9 cellular contexts compared by ENCODE assay signal in the genomic region with DNA sequence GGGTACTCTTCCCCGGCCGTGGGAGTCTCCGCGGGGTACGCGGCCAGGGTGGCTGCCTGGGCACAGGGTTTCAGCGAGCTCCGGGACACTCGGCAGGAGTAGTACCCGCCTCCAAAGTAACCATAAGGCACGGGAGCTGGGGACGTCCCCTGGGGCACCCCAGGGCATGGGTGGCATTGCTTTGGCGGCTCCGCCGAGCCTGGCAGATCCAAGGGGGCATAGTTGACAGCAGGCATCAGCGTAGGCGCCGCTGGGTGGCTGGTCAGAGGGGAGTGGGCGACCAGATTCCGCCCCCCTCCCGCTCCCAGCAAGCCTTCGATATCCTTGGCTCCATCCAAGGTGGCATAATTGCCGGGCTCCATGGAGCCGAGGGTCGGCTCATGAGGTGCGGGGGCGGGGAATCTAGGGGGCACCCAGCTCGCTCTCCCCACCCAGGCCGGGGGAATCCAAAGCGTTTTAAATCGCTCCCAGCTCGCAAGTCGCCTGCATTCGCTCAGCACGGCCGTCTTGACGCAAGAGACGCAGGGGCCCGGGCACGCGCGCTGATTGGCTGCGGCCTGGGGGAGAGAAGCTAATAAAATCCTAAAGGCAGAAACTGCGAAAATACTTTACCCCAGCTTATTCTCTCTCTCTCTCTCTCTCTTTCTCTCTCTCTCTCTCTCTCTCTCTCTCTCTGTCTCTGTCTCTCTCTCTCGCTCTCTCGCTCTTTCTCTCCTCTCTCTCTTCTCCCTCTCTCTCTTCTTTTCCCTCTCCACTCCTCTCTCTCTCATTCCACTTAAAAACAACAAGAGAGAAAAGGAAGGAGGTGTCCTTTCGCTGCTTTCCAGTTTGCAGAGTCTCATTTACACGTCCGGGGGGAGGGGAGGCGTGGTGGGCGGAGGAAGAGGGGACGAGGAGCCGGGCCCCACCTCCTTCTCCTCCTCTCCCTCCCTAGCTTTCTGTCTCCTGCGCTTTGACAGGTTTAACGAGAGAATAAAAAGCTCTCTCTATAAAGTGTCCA. TPM values are rescaled to one million over a fixed set of nuclear protein-coding genes. Genes with fewer than 3 reads are reported as not detected.
DNase-seq lines count a peak whose midpoint lies in the region; ATAC-seq, FAIRE-seq and TF ChIP-seq lines count a peak whose summit lies in the region.
"Had no signal": no experiment of that assay in that cellular context is flagged by ENCODE, and none has a peak within 500 bp of the region (broad histone marks: within the 10 kb centered on the region; RNA-seq: fewer than 3 reads in every experiment).

A gene (minus strand): TSS at position 519 of the 1,000 bp plus-strand sequence. CDS start 157 bp downstream, at position 362.

- no peak within 1 kb of the TSS for H2BK5ac ChIP-seq in H1 (ENCODE audit: low read depth, low read length)

- no peak within 1 kb of the TSS for H4K91ac ChIP-seq in H1 (replicated peaks; ENCODE audit: insufficient read length, low read length)

- no peak for FAIRE-seq in H1 (lab: Jason Lieb, UNC)

- 13% methylated on average over 46 of the region's 55 CpGs; no CpG with 5 or more reads in 1 of the 2 experiments for WGBS in H1 (ENCODE audit: extremely low coverage in 1 of 2, insufficient coverage in 1 of 2, insufficient read length in 1 of 2, insufficient replicate concordance in 2 of 2, low coverage in 1 of 2, low lambda C conversion rate in 2 of 2, missing lambda C conversion rate in 1 of 2), 2 experiments
- WGBS in prostate gland: 1% methylated on average over 40 of the region's 55 CpGs
- WGBS in lower leg skin, 2 donors: 4 to 6% methylated on average over 50 to 52 of the region's 55 CpGs

- H3K4ac ChIP-seq in H1 (replicated peaks; ENCODE audit: insufficient read length, low read depth, low read length): no peak within 1 kb of the TSS

- no peaks in the 10 kb centered on the region; the same call in 1 of the 2 replicates for H3K79me1 ChIP-seq in H1 (ENCODE audit: low read depth, low read length)

- no peak within 1 kb of the TSS for H3K9ac ChIP-seq in H1 (replicated peaks in 1 of 4; ENCODE audit: extremely low read depth in 1 of 4, low read depth in 3 of 4, low read length in 3 of 4)

- no peak within 1 kb of the TSS for H2BK20ac ChIP-seq in H1 (ENCODE audit: low read length)

- H3K4me3 ChIP-seq in ACC112 (ENCODE audit: low read depth, low read length) (peak within 1 kb of the TSS; percentile 42), HFF-Myc (replicated peaks; ENCODE audit: low read depth, low read length) (peak within 1 kb of the TSS; percentile 19), H1 (ENCODE audit: extremely low read depth in 1 of 4, insufficient read depth in 2 of 4, low read depth in 3 of 4, low read length in 4 of 4) (peak within 1 kb of the TSS in 3 of 4 experiments; percentile 14 to 50 (median 23); a peak in 3 of 8 replicates), prostate gland (peak within 1 kb of the TSS; percentile 55 to 63), lower leg skin (ENCODE audit: low read depth, poor library complexity, severe bottlenecking) (no peak within 1 kb of the TSS)

- no peak within 1 kb of the TSS for H3K23ac ChIP-seq in H1 (ENCODE audit: insufficient read length)

- TF ChIP-seq EP300 in H1 (IDR thresholded peaks at IDR 0.05; ENCODE audit: borderline replicate concordance in 1 of 2, low read depth in 2 of 2, low read length in 2 of 2): no peak

- H3K14ac ChIP-seq in H1 (ENCODE audit: insufficient read length): no peak within 1 kb of the TSS

- TF ChIP-seq CTCF in HFF-Myc (IDR thresholded peaks at IDR 0.05; ENCODE audit: low read depth, low read length, missing control alignments) (no peak), H1 (IDR thresholded peaks at IDR 0.05; ENCODE audit: control extremely low read depth in 1 of 3, insufficient read depth in 1 of 3, low read depth in 1 of 3, low read length in 3 of 3) (no peak), prostate gland (IDR thresholded peaks at IDR 0.05) (peak in 3 of 4 experiments; percentile 52 to 93 (median 74)), lower leg skin (IDR thresholded peaks at IDR 0.05) (no peak)

- H3K79me2 ChIP-seq in ACC112 (ENCODE audit: control insufficient read depth, insufficient read depth, low read length, unreplicated experiment) (no peaks in the 10 kb centered on the region), H1 (ENCODE audit: control insufficient read depth in 1 of 2, insufficient read depth in 2 of 2, low read length in 2 of 2) (no peaks in the 10 kb centered on the region)

- CTCF ChIA-PET in H1 (lab: Charles Lee; ENCODE audit: partially characterized antibody): interaction anchor here (0.6 to 13.5 kb wide), 15 partner anchors 8 to 160 kb away, joined by 3 to 147 read pairs (median 3); no protein-coding TSS in a partner anchor

- peak within 1 kb of the TSS; percentile 48 to 61 for H3K4me2 ChIP-seq in H1 (ENCODE audit: insufficient read depth in 1 of 2, low read depth in 2 of 2, low read length in 2 of 2)

- peak within 1 kb of the TSS; percentile 36; the same call in 1 of the 2 replicates for H4K8ac ChIP-seq in H1 (ENCODE audit: extremely low read depth, insufficient read depth, low read length)

- no peak within 1 kb of the TSS for H4K5ac ChIP-seq in H1 (ENCODE audit: insufficient read length, low read depth, low read length)

- H3K18ac ChIP-seq in H1 (ENCODE audit: extremely low read depth, low read length): no peak within 1 kb of the TSS

- peaks cover 98% of the 10 kb centered on the region for H3K27me3 ChIP-seq in ACC112 (ENCODE audit: insufficient read depth, low read length)
- peaks cover 94 to 100% (median 99%) of the 10 kb centered on the region in 4 experiments for H3K27me3 ChIP-seq in H1 (replicated peaks in 1 of 4; ENCODE audit: control insufficient read depth in 3 of 4, extremely low read depth in 1 of 4, insufficient read depth in 3 of 4, low read length in 3 of 4)
- H3K27me3 ChIP-seq in prostate gland (replicated peaks; ENCODE audit: insufficient read depth): no peaks in the 10 kb centered on the region

- H3K56ac ChIP-seq in H1 (replicated peaks; ENCODE audit: insufficient read length, low read depth, low read length): no peak within 1 kb of the TSS

- TF ChIP-seq RAD21 in H1 (IDR thresholded peaks at IDR 0.05 in 1 of 2, conservative IDR thresholded peaks at IDR 0.05 in 1 of 2; ENCODE audit: low read depth in 2 of 2, low read length in 2 of 2): no peak

- H2AK5ac ChIP-seq in H1 (ENCODE audit: low read depth, low read length): 0 out of 2 replicates have a peak within 1 kb of the TSS, but pooled peaks have one; percentile 53

- TF ChIP-seq POLR2A in H1 (IDR thresholded peaks at IDR 0.05; ENCODE audit: control extremely low read depth in 1 of 2, low read depth in 2 of 2, low read length in 2 of 2) (no peak), prostate gland (IDR thresholded peaks at IDR 0.05) (peak; percentile 89), lower leg skin (IDR thresholded peaks at IDR 0.05) (no peak)

- no peak within 1 kb of the TSS for H2BK120ac ChIP-seq in H1 (replicated peaks; ENCODE audit: low read depth, low read length)

- H3K4me1 ChIP-seq in ACC112 (ENCODE audit: control insufficient read depth, insufficient read depth, low read length, unreplicated experiment) (no peaks in the 10 kb centered on the region), H1 (replicated peaks in 1 of 4; ENCODE audit: control insufficient read depth in 3 of 4, insufficient read depth in 4 of 4, low read length in 3 of 4) (peaks cover 0 to 13% (median 5%) of the 10 kb centered on the region in 4 experiments; a peak in 4 of 7 replicates), prostate gland (replicated peaks) (peaks cover 17% of the 10 kb centered on the region)

- no peak within 1 kb of the TSS for H2AFZ ChIP-seq in ACC112 (ENCODE audit: low read length, unreplicated experiment)
- H2AFZ ChIP-seq in H1 (ENCODE audit: low read length): no peak within 1 kb of the TSS

- H3K9me3 ChIP-seq in H1 (ENCODE audit: insufficient read depth in 2 of 2, low read depth in 1 of 2, low read length in 1 of 2) (no peaks in the 10 kb centered on the region), prostate gland (no peaks in the 10 kb centered on the region)

- POLR2A ChIA-PET in H1 (lab: Charles Lee; ENCODE audit: partially characterized antibody): interaction anchor here (1.0 to 1.8 kb wide), 3 partner anchors 9 to 16 kb away, joined by 3 to 9 read pairs (median 3); no protein-coding TSS in a partner anchor

- no peak within 1 kb of the TSS for H2BK15ac ChIP-seq in H1 (ENCODE audit: low read length)

- H3K36me3 ChIP-seq in ACC112 (ENCODE audit: insufficient read depth, low read length) (no peaks in the 10 kb centered on the region), H1 (ENCODE audit: control insufficient read depth in 2 of 4, insufficient read depth in 4 of 4, low read length in 3 of 4) (peaks cover 0 to 2% (median 0%) of the 10 kb centered on the region in 4 experiments; a peak in 1 of 8 replicates), prostate gland (no peaks in the 10 kb centered on the region)

- no peak within 1 kb of the TSS for H3K27ac ChIP-seq in ACC112 (ENCODE audit: low read depth, low read length)
- no peak within 1 kb of the TSS for H3K27ac ChIP-seq in H1 (ENCODE audit: low read depth, low read length)
- peak within 1 kb of the TSS; percentile 97 to 98 for H3K27ac ChIP-seq in prostate gland

- no peaks in the 10 kb centered on the region for H3K23me2 ChIP-seq in H1 (ENCODE audit: low read depth, low read length)

- ATAC-seq in GM18861 (IDR thresholded peaks at IDR 0.05; ENCODE audit: unreplicated experiment): no peak
- ATAC-seq in sciatic nerve: no peak

- H4K20me1 ChIP-seq in H1 (replicated peaks in 1 of 2; ENCODE audit: control insufficient read depth in 1 of 2, insufficient read depth in 2 of 2, low read length in 2 of 2): peaks cover 18 to 35% of the 10 kb centered on the region in 2 experiments

- intact Hi-C loops in prostate gland (cut with DNase I): loop anchor here (5.0 to 10.0 kb wide), 2 partner anchors 64 to 156 kb away; no protein-coding TSS in a partner anchor
- intact Hi-C loops in sciatic nerve (cut with DNase I): loop anchor here (10.0 kb wide), 1 partner anchor 266 kb away; a partner anchor contains a TSS
- intact Hi-C loops in lower leg skin (cut with DNase I; ENCODE audit: low total_unique reads): no loop called here

- DNase-seq in HFF-Myc (ENCODE audit: extremely low read depth, low read depth) (no peak), SK-N-DZ (ENCODE audit: low spot score) (peak; percentile 37), H1 (ENCODE audit: low read depth in 1 of 2, low spot score in 2 of 2) (no peak), prostate gland (ENCODE audit: low spot score) (peak; percentile 95), sciatic nerve (ENCODE audit: low spot score) (no peak), lower leg skin (ENCODE audit: low spot score in 2 of 2) (no peak)

- no peak within 1 kb of the TSS for H2BK12ac ChIP-seq in H1 (ENCODE audit: low read depth, low read length)

RNA-seq across cellular contexts. Expression of the gene that starts here (rescaled TPM):
- polyA plus RNA-seq in SK-N-DZ (2014; cell fraction: cytosol; rRNA removed): not detected in 2 replicates
- not detected in 2 replicates for polyA plus RNA-seq in SK-N-DZ (2014; cell fraction: nucleus; rRNA removed)
- total RNA-seq in H1 (2021; fragmentation: NEBNext Ultra II Directional; extraction: Animal tissue kit (Norgen Biotek cat#: 25700)): not detected in 2 replicates
- not detected in 2 replicates for polyA plus RNA-seq in H1 (2011; rRNA removed)
- polyA plus RNA-seq in H1 (2011; cell fraction: cytosol; rRNA removed): not detected
- polyA plus RNA-seq in H1 (2011; cell fraction: nucleus; rRNA removed): not detected
- polyA plus RNA-seq in H1 (2012, experiment 1 of 2): not detected in 4 replicates
- polyA plus RNA-seq in H1 (2012, experiment 2 of 2): not detected
- not detected for polyA plus RNA-seq in H1 (2013, experiment 1 of 2)
- not detected for polyA plus RNA-seq in H1 (2013, experiment 2 of 2)
- not detected in 2 replicates for polyA minus RNA-seq in H1 (2011; rRNA and poly(A)+ RNA removed)
- not detected for polyA minus RNA-seq in H1 (2011; cell fraction: cytosol; rRNA and poly(A)+ RNA removed)
- polyA minus RNA-seq in H1 (2011; cell fraction: nucleus; rRNA and poly(A)+ RNA removed): not detected
- total RNA-seq in prostate gland: 100 to 1,000 TPM in 1 of 2 donors, 10 to 100 TPM in 1; 78.7 to 249 TPM
- not detected for total RNA-seq in sciatic nerve
- total RNA-seq in lower leg skin: under 1 TPM in 3 of 4 donors, not detected in 1; 0.07 to 0.84 (median 0.08) TPM
- total RNA-seq: temporal lobe had no signal

Comparison
In these comparisons a context has a peak if more than half of its experiments do, and no peak if none do; other contexts are left out.
1. RNA of the gene that starts here (total RNA-seq): 78.7 to 249 TPM in prostate gland; 0.07 to 0.84 TPM in lower leg skin, not detected in H1 and not detected in sciatic nerve (single experiment); every median in the first group is over 10 times any median in the second.
2. H3K27ac ChIP-seq: peak in prostate gland (2 of 2); none in ACC112 (single experiment) and H1 (single experiment).
3. DNase-seq: peak in SK-N-DZ (single experiment) and prostate gland (single experiment); none in HFF-Myc (single experiment), H1 (0 of 2), sciatic nerve (single experiment) and lower leg skin (0 of 2).
4. CTCF ChIP-seq: peak in prostate gland (3 of 4); none in HFF-Myc (single experiment), H1 (0 of 3) and lower leg skin (0 of 3).